ENCODE assay signal across 1 cellular context in the genomic region with DNA sequence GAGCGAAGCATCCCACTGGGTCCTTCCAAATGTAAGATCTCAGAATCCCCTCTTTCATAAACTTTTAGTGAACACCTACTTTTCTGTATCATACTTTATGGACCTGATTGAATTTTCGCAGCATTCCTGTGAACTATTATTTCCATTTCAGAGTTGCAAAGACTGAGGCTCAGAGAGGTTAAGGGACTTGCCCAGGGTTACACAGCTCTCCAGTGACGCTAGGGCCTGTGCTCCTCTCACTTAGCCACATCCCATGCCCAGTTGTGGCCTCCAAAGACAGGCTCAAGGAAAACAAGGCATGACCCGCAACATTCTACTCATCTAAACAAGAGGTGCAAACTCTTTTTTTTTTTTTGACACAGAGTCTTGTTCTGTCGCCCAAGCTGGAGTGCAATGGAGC.
TF ChIP-seq lines count a peak whose summit lies in the region.

No MANE protein-coding gene starts in this region.

TF ChIP-seq in H1, 55 proteins besides CTCF, POLR2A, EP300 and RAD21:
- TF ChIP-seq NRF1 (IDR thresholded peaks at IDR 0.05; ENCODE audit: low read depth, low read length): no peak
- TF ChIP-seq JUND (IDR thresholded peaks at IDR 0.05; ENCODE audit: low read length): no peak
- TF ChIP-seq JUN (IDR thresholded peaks at IDR 0.05; ENCODE audit: low read depth, low read length): no peak
- TF ChIP-seq YY1 (IDR thresholded peaks at IDR 0.05; ENCODE audit: low read depth, low read length): no peak
- TF ChIP-seq EGR1 (IDR thresholded peaks at IDR 0.05; ENCODE audit: borderline replicate concordance, low read depth, low read length): no peak
- no peak for TF ChIP-seq SAP30 (IDR thresholded peaks at IDR 0.05; ENCODE audit: insufficient read depth, insufficient replicate concordance, low read length)
- no peak for TF ChIP-seq CBX5 (IDR thresholded peaks at IDR 0.05; ENCODE audit: low read depth, low read length)
- no peak for TF ChIP-seq GTF2F1 (IDR thresholded peaks at IDR 0.05; ENCODE audit: borderline replicate concordance, low read depth, low read length)
- TF ChIP-seq POLR2AphosphoS5 (IDR thresholded peaks at IDR 0.05; ENCODE audit: low read depth, low read length): no peak
- TF ChIP-seq ASH2L (IDR thresholded peaks at IDR 0.05; ENCODE audit: low read length): no peak
- TF ChIP-seq SIX5 (IDR thresholded peaks at IDR 0.05; ENCODE audit: low read depth, low read length): no peak
- no peak for TF ChIP-seq SUZ12 (IDR thresholded peaks at IDR 0.05; ENCODE audit: low read length)
TF ChIP-seq in H1: peak in this region for 0.
